ENCODE assay signal across 1 cellular context in genomic region chr13:114288157-114288591, GRCh38.
TF ChIP-seq lines count a peak whose summit lies in the region.

No MANE protein-coding gene starts in this region.

TF ChIP-seq in HepG2, 621 proteins besides CTCF, POLR2A, EP300 and RAD21:
- TF ChIP-seq AGO2 (optimal IDR thresholded peaks at IDR 0.05; ENCODE audit: low read depth, low read length) (peak; percentile 56), REXO4 (CRISPR knock-in tag; IDR thresholded peaks at IDR 0.05; ENCODE audit: borderline replicate concordance) (no peak), RBM22 (optimal IDR thresholded peaks at IDR 0.05; ENCODE audit: low read length) (peak; percentile 31), ZNF616 (CRISPR knock-in tag; IDR thresholded peaks at IDR 0.05; ENCODE audit: low read depth) (no peak)
